21 cellular contexts compared by ENCODE assay signal in the genomic region with DNA sequence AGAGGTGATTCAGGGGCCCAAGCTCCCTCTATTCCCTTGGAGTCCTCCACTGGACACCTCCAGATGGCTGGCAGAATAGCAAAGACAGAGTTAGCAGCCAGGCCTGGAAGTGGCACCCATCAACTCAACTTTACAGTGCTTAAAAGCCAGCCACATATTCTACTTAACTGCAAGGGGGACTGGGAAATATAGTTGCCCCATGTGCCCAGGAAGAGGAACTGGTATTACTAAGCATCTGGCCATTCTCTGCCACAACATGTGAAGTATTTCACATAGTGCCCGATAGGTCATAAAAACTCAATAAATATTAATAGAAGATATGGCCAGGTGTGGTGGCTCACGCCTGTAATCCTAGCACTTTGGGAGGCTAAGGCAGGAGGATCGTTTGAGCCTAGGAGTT. TPM values are rescaled to one million over a fixed set of nuclear protein-coding genes. Genes with fewer than 3 reads are reported as not detected.
DNase-seq lines count a peak whose midpoint lies in the region; ATAC-seq, FAIRE-seq and TF ChIP-seq lines count a peak whose summit lies in the region.
"Had no signal": no experiment of that assay in that cellular context is flagged by ENCODE, and none has a peak within 500 bp of the region (broad histone marks: within the 10 kb centered on the region; RNA-seq: fewer than 3 reads in every experiment).

No MANE protein-coding gene starts in this region.

- peak overlapping the region; percentile 45; the same call in 1 of the 2 replicates for H3K9ac ChIP-seq in OCI-LY3 (ENCODE audit: low read length)

- H3K27me3 Mint-ChIP-seq in activated naive CD8-positive, alpha-beta T cell treated with anti-CD3 and anti-CD28 coated beads, Interleukin-2, amount 10 ng/mL, durations not matched to agents 7 days and 5 days, result no peaks in the 10 kb centered on the region
- no peaks in the 10 kb centered on the region for H3K27me3 Mint-ChIP-seq in activated naive CD8-positive, alpha-beta T cell treated with anti-CD3 and anti-CD28 coated beads, Interleukin-2, amount 50 U/mL, for 24 hours

- no peak overlapping the region for H3K4me3 Mint-ChIP-seq in activated naive CD8-positive, alpha-beta T cell treated with anti-CD3 and anti-CD28 coated beads, Interleukin-2, amount 10 ng/mL, durations not matched to agents 7 days and 5 days
- no peak overlapping the region for H3K4me3 Mint-ChIP-seq in activated naive CD8-positive, alpha-beta T cell treated with anti-CD3 and anti-CD28 coated beads, Interleukin-2, amount 50 U/mL, for 24 hours
- H3K4me3 Mint-ChIP-seq: GM23338, neural crest cell, WTC11 had no signal

- peak overlapping the region; percentile 50 for H3K4me2 ChIP-seq in OCI-LY3 (ENCODE audit: low read length)
- H3K4me2 ChIP-seq: GM23338 had no signal

- intact Hi-C loops in esophagus muscularis mucosa (cut with DNase I), result no loop called here
- intact Hi-C loops in upper lobe of right lung (cut with DNase I), result no loop called here

- H3K9me3 ChIP-seq in OCI-LY3 (ENCODE audit: insufficient read depth, low read length) (no peaks in the 10 kb centered on the region), esophagus muscularis mucosa (no peaks in the 10 kb centered on the region), upper lobe of right lung (no peaks in the 10 kb centered on the region)
- H3K9me3 ChIP-seq: tibial artery had no signal

- H3K4me3 ChIP-seq in OCI-LY3 (ENCODE audit: low read length) (peak overlapping the region; percentile 6; the same call in 1 of the 2 replicates), esophagus muscularis mucosa (no peak overlapping the region), upper lobe of right lung (no peak overlapping the region)
- H3K4me3 ChIP-seq: GM23338, tibial artery had no signal

- DNase-seq in activated naive CD8-positive, alpha-beta T cell treated with anti-CD3 and anti-CD28 coated beads, Interleukin-2, amount 10 ng/mL, durations not matched to agents 7 days and 5 days, result no peak
- no peak for DNase-seq in activated naive CD8-positive, alpha-beta T cell treated with anti-CD3 and anti-CD28 coated beads, Interleukin-2, amount 50 U/mL, for 24 hours
- peak; percentile 81 for DNase-seq in esophagus muscularis mucosa (ENCODE audit: extremely low spot score)
- no peak for DNase-seq in upper lobe of right lung
- DNase-seq in medulla oblongata (ENCODE audit: extremely low spot score), result no peak
- no peak for DNase-seq in RCC 7860 (ENCODE audit: low spot score)
- DNase-seq in T1000 (lab: John Stamatoyannopoulos, UW), result no peak
- DNase-seq: activated CD8-positive, alpha-beta memory T cell treated with anti-CD3 and anti-CD28 coated beads, Interleukin-2, amount 50 U/mL, for 4 hours; activated naive CD4-positive, alpha-beta T cell; NCI-H187; NCI-H345; stimulated activated CD4-positive, alpha-beta T cell treated with anti-CD3 and anti-CD28 coated beads, Interleukin-12 subunit alpha, Interleukin-12 subunit beta, amount 100 ng/mL, for 4 hours; T-helper 1 cell had no signal

- TF ChIP-seq EP300 in esophagus muscularis mucosa (IDR thresholded peaks at IDR 0.05), result no peak

- H4K20me1 ChIP-seq in OCI-LY3 (ENCODE audit: insufficient read depth, low read length), result no peaks in the 10 kb centered on the region

- peaks cover 26% of the 10 kb centered on the region for H3K79me2 ChIP-seq in OCI-LY3 (ENCODE audit: low read length)

- peak overlapping the region; percentile 60 for H3K27ac Mint-ChIP-seq in activated naive CD8-positive, alpha-beta T cell treated with anti-CD3 and anti-CD28 coated beads, Interleukin-2, amount 10 ng/mL, durations not matched to agents 7 days and 5 days
- H3K27ac Mint-ChIP-seq in activated naive CD8-positive, alpha-beta T cell treated with anti-CD3 and anti-CD28 coated beads, Interleukin-2, amount 50 U/mL, for 24 hours, result no peak overlapping the region
- H3K27ac Mint-ChIP-seq: GM23338, WTC11 had no signal

- peaks cover 54% of the 10 kb centered on the region for H3K36me3 Mint-ChIP-seq in activated naive CD8-positive, alpha-beta T cell treated with anti-CD3 and anti-CD28 coated beads, Interleukin-2, amount 10 ng/mL, durations not matched to agents 7 days and 5 days
- peaks cover 19% of the 10 kb centered on the region for H3K36me3 Mint-ChIP-seq in activated naive CD8-positive, alpha-beta T cell treated with anti-CD3 and anti-CD28 coated beads, Interleukin-2, amount 50 U/mL, for 24 hours (ENCODE audit: low read depth)
- H3K36me3 Mint-ChIP-seq: WTC11 had no signal

- H3K36me3 ChIP-seq in OCI-LY3 (replicated peaks; ENCODE audit: low read depth, low read length), result peaks cover 49% of the 10 kb centered on the region
- H3K36me3 ChIP-seq in esophagus muscularis mucosa, result no peaks in the 10 kb centered on the region
- no peaks in the 10 kb centered on the region for H3K36me3 ChIP-seq in upper lobe of right lung
- H3K36me3 ChIP-seq: tibial artery had no signal

- POLR2A ChIA-PET in activated naive CD8-positive, alpha-beta T cell treated with anti-CD3 and anti-CD28 coated beads, Interleukin-2, amount 10 ng/mL, durations not matched to agents 7 days and 5 days (lab: Charles Lee), result interaction anchor here (0.8 to 32.4 kb wide), 5 partner anchors 12 to 30 kb away, joined by 3 to 608 read pairs (median 5); no protein-coding TSS in a partner anchor

- TF ChIP-seq POLR2A in esophagus muscularis mucosa (IDR thresholded peaks at IDR 0.05; ENCODE audit: low read depth), result no peak

- H3K4me1 Mint-ChIP-seq in activated naive CD8-positive, alpha-beta T cell treated with anti-CD3 and anti-CD28 coated beads, Interleukin-2, amount 10 ng/mL, durations not matched to agents 7 days and 5 days, result peaks cover 65% of the 10 kb centered on the region
- peaks cover 89% of the 10 kb centered on the region for H3K4me1 Mint-ChIP-seq in activated naive CD8-positive, alpha-beta T cell treated with anti-CD3 and anti-CD28 coated beads, Interleukin-2, amount 50 U/mL, for 24 hours

- H3K27me3 ChIP-seq in OCI-LY3 (ENCODE audit: low read depth, low read length) (no peaks in the 10 kb centered on the region), esophagus muscularis mucosa (peaks cover 0 to 19% (median 2%) of the 10 kb centered on the region in 4 donors), upper lobe of right lung (no peaks in the 10 kb centered on the region)

- 91% methylated on average over 3 of the region's 3 CpGs for WGBS in esophagus muscularis mucosa

- no peak for FAIRE-seq in RCC 7860 (lab: Jason Lieb, UNC)
- FAIRE-seq: astrocyte, islet of Langerhans had no signal

- H3K27ac ChIP-seq in OCI-LY3 (ENCODE audit: low read length) (peak overlapping the region; percentile 62), esophagus muscularis mucosa (replicated peaks in 1 of 4) (no peak overlapping the region), upper lobe of right lung (no peak overlapping the region)
- H3K27ac ChIP-seq: tibial artery had no signal

- no peak for TF ChIP-seq CTCF in OCI-LY3 (IDR thresholded peaks at IDR 0.05; ENCODE audit: low read depth, low read length)
- no peak for TF ChIP-seq CTCF in esophagus muscularis mucosa (IDR thresholded peaks at IDR 0.05)
- no peak for TF ChIP-seq CTCF in upper lobe of right lung (IDR thresholded peaks at IDR 0.05)

- H3K9me3 Mint-ChIP-seq in activated naive CD8-positive, alpha-beta T cell treated with anti-CD3 and anti-CD28 coated beads, Interleukin-2, amount 10 ng/mL, durations not matched to agents 7 days and 5 days, result peaks cover 2% of the 10 kb centered on the region
- H3K9me3 Mint-ChIP-seq in activated naive CD8-positive, alpha-beta T cell treated with anti-CD3 and anti-CD28 coated beads, Interleukin-2, amount 50 U/mL, for 24 hours, result no peaks in the 10 kb centered on the region
- H3K9me3 Mint-ChIP-seq: neural crest cell had no signal

- H2AFZ ChIP-seq in OCI-LY3 (ENCODE audit: low read depth, low read length), result no peak overlapping the region
- H2AFZ ChIP-seq: GM23338 had no signal

- ATAC-seq in activated naive CD8-positive, alpha-beta T cell treated with anti-CD3 and anti-CD28 coated beads, Interleukin-2, amount 10 ng/mL, durations not matched to agents 7 days and 5 days (ENCODE audit: low read depth), result no peak
- ATAC-seq in activated naive CD8-positive, alpha-beta T cell treated with anti-CD3 and anti-CD28 coated beads, Interleukin-2, amount 50 U/mL, for 24 hours, result no peak
- ATAC-seq in upper lobe of right lung, result peak; percentile 58
- ATAC-seq: GM23338, WTC11 had no signal

- H3K4me1 ChIP-seq in OCI-LY3 (ENCODE audit: low read length) (peaks cover 53% of the 10 kb centered on the region), esophagus muscularis mucosa (peaks cover 0 to 10% (median 3%) of the 10 kb centered on the region in 4 donors), upper lobe of right lung (peaks cover 9% of the 10 kb centered on the region)

RNA-seq across cellular contexts. Expression of a gene that starts 5.5 kb away (rescaled TPM):
- total RNA-seq in activated naive CD8-positive, alpha-beta T cell treated with anti-CD3 and anti-CD28 coated beads, Interleukin-2, amount 10 ng/mL, durations not matched to agents 7 days and 5 days, result 100 to 1,000 TPM; 304 TPM
- total RNA-seq in esophagus muscularis mucosa (10 to 100 TPM; 14.3 to 34.9 (median 20.9) TPM), upper lobe of right lung (33.8 TPM)

RNA-seq across cellular contexts. Expression of a gene that starts 51.5 kb away (rescaled TPM):
- total RNA-seq in activated naive CD8-positive, alpha-beta T cell treated with anti-CD3 and anti-CD28 coated beads, Interleukin-2, amount 10 ng/mL, durations not matched to agents 7 days and 5 days, result 1 to 10 TPM; 2.7 to 5.0 TPM
- total RNA-seq in esophagus muscularis mucosa, result not detected
- 9.9 TPM for total RNA-seq in upper lobe of right lung
- total RNA-seq: M059J, neural crest cell had no signal
